17 cellular contexts compared by ENCODE assay signal in genomic region chr15:52255008-52255407, GRCh38. TPM values are rescaled to one million over a fixed set of nuclear protein-coding genes. Genes with fewer than 3 reads are reported as not detected.
DNase-seq lines count a peak whose midpoint lies in the region; ATAC-seq and TF ChIP-seq lines count a peak whose summit lies in the region.
"Had no signal": no experiment of that assay in that cellular context is flagged by ENCODE, and none has a peak within 500 bp of the region (broad histone marks: within the 10 kb centered on the region; RNA-seq: fewer than 3 reads in every experiment).

No MANE protein-coding gene starts in this region.

- POLR2A ChIA-PET in activated CD4-positive, alpha-beta T cell treated with anti-CD3 and anti-CD28 coated beads for 36 hours (lab: Charles Lee): no interaction called here

- CTCF ChIA-PET in activated CD4-positive, alpha-beta T cell treated with anti-CD3 and anti-CD28 coated beads for 36 hours (lab: Charles Lee): interaction anchor here (0.6 to 7.0 kb wide), 13 partner anchors 15 to 483 kb away, joined by 3 to 67 read pairs (median 4); no protein-coding TSS in a partner anchor

- DNase-seq in activated CD4-positive, alpha-beta T cell treated with anti-CD3 and anti-CD28 coated beads for 36 hours: no peak
- DNase-seq in activated CD4-positive, alpha-beta T cell treated with anti-CD3 and anti-CD28 coated beads, Interleukin-2, amount 50 U/mL, for 4 hours: no peak
- DNase-seq in RWPE2 (ENCODE audit: low spot score) (no peak), fibroblast of gingiva (ENCODE audit: low read depth) (peak; percentile 46), stromal cell of bone marrow (ENCODE audit: low read depth) (peak; percentile 87), aorta (no peak), NCI-H748 (lab: John Stamatoyannopoulos, UW; ENCODE audit: unreplicated experiment) (no peak)
- DNase-seq: activated CD4-positive, alpha-beta T cell treated with anti-CD3 and anti-CD28 coated beads for 1 hour; GOT3; NCI-H1694; NCI-H748 treated with DMSO at 0.1 percent for 48 hours; sigmoid colon; upper lobe of left lung had no signal

- intact Hi-C loops in activated CD4-positive, alpha-beta T cell treated with anti-CD3 and anti-CD28 coated beads for 36 hours (cut with DNase I, micrococcal nuclease): loop anchor here (5.0 to 10.0 kb wide), 6 partner anchors 77 to 347 kb away; no protein-coding TSS in a partner anchor
- intact Hi-C loops in aorta (cut with DNase I): loop anchor here in 1 of 2 donors (2.0 to 10.0 kb wide), 3 partner anchors 110 to 480 kb away; partner anchors contain the start of gene ARPP19

- H3K4me3 ChIP-seq in RWPE2 (ENCODE audit: severe bottlenecking): no peak overlapping the region
- H3K4me3 ChIP-seq in aorta (ENCODE audit: low read length in 2 of 2): no peak overlapping the region
- H3K4me3 ChIP-seq: esophagus muscularis mucosa, sigmoid colon, SJSA1, upper lobe of left lung had no signal

- H3K36me3 ChIP-seq in RWPE2 (ENCODE audit: low read depth): peaks cover 56% of the 10 kb centered on the region
- no peaks in the 10 kb centered on the region for H3K36me3 ChIP-seq in aorta (ENCODE audit: control insufficient read depth in 1 of 2, insufficient read depth in 2 of 2, low read length in 1 of 2)
- H3K36me3 ChIP-seq: sigmoid colon, SJSA1 had no signal

- H3K4me1 Mint-ChIP-seq in activated CD4-positive, alpha-beta T cell treated with anti-CD3 and anti-CD28 coated beads for 36 hours: peaks cover 30% of the 10 kb centered on the region

- peak overlapping the region; percentile 7 for H3K27ac ChIP-seq in RWPE2 (ENCODE audit: poor library complexity, severe bottlenecking)
- no peak overlapping the region for H3K27ac ChIP-seq in aorta (ENCODE audit: low read depth in 1 of 2, low read length in 2 of 2)
- H3K27ac ChIP-seq: esophagus muscularis mucosa, sigmoid colon, SJSA1 had no signal

- no peak overlapping the region for H3K4me3 Mint-ChIP-seq in activated CD4-positive, alpha-beta T cell treated with anti-CD3 and anti-CD28 coated beads for 36 hours

- no peaks in the 10 kb centered on the region for H3K27me3 ChIP-seq in RWPE2 (ENCODE audit: insufficient read depth, poor library complexity, severe bottlenecking)
- no peaks in the 10 kb centered on the region for H3K27me3 ChIP-seq in aorta (ENCODE audit: control insufficient read depth in 1 of 2, insufficient read depth in 2 of 2, low read length in 1 of 2)
- H3K27me3 ChIP-seq: esophagus muscularis mucosa, sigmoid colon, SJSA1, upper lobe of left lung had no signal

- ATAC-seq in activated CD4-positive, alpha-beta T cell treated with anti-CD3 and anti-CD28 coated beads for 36 hours: peak; percentile 42
- ATAC-seq in RWPE2 (ENCODE audit: low read depth) (peak; percentile 54; the same call in 2 of the 3 replicates), GM18909 (IDR thresholded peaks at IDR 0.05; ENCODE audit: poor library complexity, unreplicated experiment) (no peak), aorta (ENCODE audit: low FRiP score) (no peak)

- no peak overlapping the region for H3K27ac Mint-ChIP-seq in activated CD4-positive, alpha-beta T cell treated with anti-CD3 and anti-CD28 coated beads for 36 hours

- H3K4me1 ChIP-seq in RWPE2 (ENCODE audit: insufficient read depth, poor library complexity, severe bottlenecking) (peaks cover 37% of the 10 kb centered on the region), aorta (ENCODE audit: control insufficient read depth in 1 of 2, insufficient read depth in 2 of 2, low read length in 2 of 2) (peaks cover 0 to 2% of the 10 kb centered on the region in 2 donors)
- H3K4me1 ChIP-seq: sigmoid colon had no signal

- H3K9me3 Mint-ChIP-seq in activated CD4-positive, alpha-beta T cell treated with anti-CD3 and anti-CD28 coated beads for 36 hours (ENCODE audit: low read depth): no peaks in the 10 kb centered on the region
- H3K9me3 Mint-ChIP-seq: naive B cell had no signal

- H3K27me3 Mint-ChIP-seq in activated CD4-positive, alpha-beta T cell treated with anti-CD3 and anti-CD28 coated beads for 36 hours: no peaks in the 10 kb centered on the region
- H3K27me3 Mint-ChIP-seq: naive B cell had no signal

- 4 to 12% methylated on average over 1 of the region's 1 CpG for WGBS in aorta, 2 donors

- H3K36me3 Mint-ChIP-seq in activated CD4-positive, alpha-beta T cell treated with anti-CD3 and anti-CD28 coated beads for 36 hours (ENCODE audit: low read depth): no peaks in the 10 kb centered on the region
- H3K36me3 Mint-ChIP-seq: naive B cell had no signal

- H3K9me3 ChIP-seq in RWPE2 (ENCODE audit: severe bottlenecking): no peaks in the 10 kb centered on the region
- H3K9me3 ChIP-seq in aorta (ENCODE audit: control insufficient read depth, low read length): no peaks in the 10 kb centered on the region
- H3K9me3 ChIP-seq: esophagus muscularis mucosa, sigmoid colon, SJSA1, upper lobe of left lung had no signal

- TF ChIP-seq CTCF in RWPE2 (IDR thresholded peaks at IDR 0.05; ENCODE audit: poor library complexity, severe bottlenecking): no peak

RNA-seq across cellular contexts. Expression of gene MYO5C, which starts 40.6 kb away (rescaled TPM):
- under 1 TPM; 0.42 to 0.69 TPM for total RNA-seq in activated CD4-positive, alpha-beta T cell treated with anti-CD3 and anti-CD28 coated beads for 36 hours
- total RNA-seq in aorta: 10 to 100 TPM in 1 of 2 donors, 1 to 10 TPM in 1; 7.8 to 15.3 TPM
- 1 to 10 TPM in 1 of 2 donors, under 1 TPM in 1; 0.08 to 1.8 TPM for polyA plus RNA-seq in aorta

Comparison
In these comparisons a context has a peak if more than half of its experiments do, and no peak if none do; other contexts are left out.
1. ATAC-seq: peak in activated CD4-positive, alpha-beta T cell treated with anti-CD3 and anti-CD28 coated beads for 36 hours (single experiment) and RWPE2 (single experiment); none in GM18909 (single experiment) and aorta (single experiment).
2. DNase-seq: peak in fibroblast of gingiva (single experiment) and stromal cell of bone marrow (single experiment); none in activated CD4-positive, alpha-beta T cell treated with anti-CD3 and anti-CD28 coated beads for 36 hours (single experiment), activated CD4-positive, alpha-beta T cell treated with anti-CD3 and anti-CD28 coated beads, Interleukin-2, amount 50 U/mL, for 4 hours (0 of 2), RWPE2 (single experiment), aorta (0 of 2) and NCI-H748 (single experiment).
3. RNA of gene MYO5C, which starts 40.6 kb away (total RNA-seq): 7.8 to 15.3 TPM in aorta; 0.42 to 0.69 TPM in activated CD4-positive, alpha-beta T cell treated with anti-CD3 and anti-CD28 coated beads for 36 hours; every median in the first group is over 4 times any median in the second.